In the genomic region with DNA sequence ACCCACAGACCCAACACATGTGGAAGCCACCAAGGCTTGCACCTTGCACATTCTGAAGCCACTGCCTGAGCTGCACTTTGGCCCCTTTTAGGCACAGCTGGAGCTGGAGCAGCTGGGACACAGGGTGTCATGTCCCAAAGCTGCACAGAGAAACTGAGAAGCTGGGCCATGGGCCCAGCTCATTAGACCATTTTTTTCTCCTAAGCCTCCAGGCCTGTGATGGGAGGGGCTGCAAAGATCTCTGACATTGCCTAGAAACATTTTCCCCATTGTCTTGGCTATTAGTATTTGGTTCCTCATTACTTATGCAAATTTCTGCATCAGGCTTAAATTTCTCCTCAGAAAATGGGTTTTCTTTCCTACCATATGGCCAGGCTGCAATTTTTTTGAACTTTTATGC, we compare ENCODE assay signal across 34 cellular contexts.
A peak's percentile ranks its signal among the peaks of the same experiment; 100 is the strongest.
DNase-seq lines count a peak whose midpoint lies in the region; ATAC-seq, FAIRE-seq and TF ChIP-seq lines count a peak whose summit lies in the region.
"Had no signal": no experiment of that assay in that cellular context is flagged by ENCODE, and none has a peak within 500 bp of the region (broad histone marks: within the 10 kb centered on the region; RNA-seq: fewer than 3 reads in every experiment).

No MANE protein-coding gene starts in this region.

- no peak for TF ChIP-seq POLR2A in A549 (IDR thresholded peaks at IDR 0.05; ENCODE audit: low read length)

- TF ChIP-seq EP300 in A549 (IDR thresholded peaks at IDR 0.05) = no peak

- no peaks in the 10 kb centered on the region for H3K9me3 ChIP-seq in A549
- no peaks in the 10 kb centered on the region for H3K9me3 ChIP-seq in HEK293 (ENCODE audit: control insufficient read depth, insufficient read depth, low read depth, low read length)
- peaks cover 46% of the 10 kb centered on the region for H3K9me3 ChIP-seq in endodermal cell (ENCODE audit: control insufficient read depth, low read length)
- H3K9me3 ChIP-seq: BE2C, Caco-2 had no signal

- FAIRE-seq in A549 (lab: Jason Lieb, UNC) = no peak
- FAIRE-seq in GM19239 (lab: Jason Lieb, UNC) = no peak
- FAIRE-seq: A204.1, D721Med had no signal

- TF ChIP-seq RAD21 in A549 (conservative IDR thresholded peaks at IDR 0.05 in 1 of 2, IDR thresholded peaks at IDR 0.05 in 1 of 2) = no peak

- no peaks in the 10 kb centered on the region for H3K4me1 ChIP-seq in A549
- H3K4me1 ChIP-seq in HEK293 (ENCODE audit: control insufficient read depth, insufficient read depth, low read length) = no peaks in the 10 kb centered on the region
- H3K4me1 ChIP-seq in endodermal cell (ENCODE audit: control insufficient read depth, insufficient read depth, low read length) = no peaks in the 10 kb centered on the region
- H3K4me1 ChIP-seq: BE2C; BLaER1; BLaER1 treated with 17β-estradiol and CSF1 and Interleukin-3, amounts not matched to agents 10 nM and 100 nM; Caco-2 had no signal

- DNase-seq in A549 (ENCODE audit: low read depth in 1 of 2, low spot score in 1 of 2) (no peak), endodermal cell (no peak), NCI-H187 treated with DMSO at 0.1 percent for 48 hours (lab: John Stamatoyannopoulos, UW) (no peak), GM19239 (ENCODE audit: insufficient read length, low spot score) (no peak)
- DNase-seq in activated T-cell treated with anti-CD3 and anti-CD28 coated beads, Interleukin-2, amount 50 U/mL, for 4 hours = no peak
- DNase-seq: 8988T; ACHN; AML-193; BE2C; C1 segment of cervical spinal cord; Caco-2; Calu3; CD4-positive, alpha-beta memory T cell; CD4-positive, alpha-beta T cell; CD4-positive, CD25-positive, alpha-beta regulatory T cell; CD8-positive, alpha-beta memory T cell; CD8-positive, alpha-beta T cell; COR-L47; DMS 273 treated with DMSO at 0.1 percent for 48 hours; DMS153; DMS53; DMS79; DMS79 treated with DMSO at 0.1 percent for 48 hours; DND-41; EL had no signal

- H3K27ac ChIP-seq in A549 (no peak overlapping the region), HEK293 (ENCODE audit: extremely low read depth, low read depth, low read length) (no peak overlapping the region), endodermal cell (ENCODE audit: low read depth, low read length) (no peak overlapping the region)
- H3K27ac ChIP-seq: 22Rv1; BLaER1; BLaER1 treated with 17β-estradiol and CSF1 and Interleukin-3, amounts not matched to agents 10 nM and 100 nM; C4-2B had no signal

- H3K27me3 Mint-ChIP-seq in endodermal cell (ENCODE audit: insufficient read depth) = no peaks in the 10 kb centered on the region
- H3K27me3 Mint-ChIP-seq in activated T-cell treated with anti-CD3 and anti-CD28 coated beads, Interleukin-2, amount 50 U/mL, for 4 hours (ENCODE audit: low read depth) = no peaks in the 10 kb centered on the region
- H3K27me3 Mint-ChIP-seq: B cell; CD4-positive, alpha-beta memory T cell; CD4-positive, alpha-beta T cell; CD4-positive, CD25-positive, alpha-beta regulatory T cell; CD8-positive, alpha-beta memory T cell had no signal

- TF ChIP-seq CTCF in A549 (IDR thresholded peaks at IDR 0.05) = no peak
- TF ChIP-seq CTCF in HEK293 (tag by site-specific recombination; IDR thresholded peaks at IDR 0.05) = no peak
- no peak for TF ChIP-seq CTCF in endodermal cell (conservative IDR thresholded peaks at IDR 0.05)

- POLR2A ChIA-PET in A549 (lab: Yijun Ruan, JAX) = no interaction called here
- POLR2A ChIA-PET in HEK293 (lab: Yijun Ruan, JAX) = no interaction called here

- H3K9ac ChIP-seq in endodermal cell (ENCODE audit: extremely low read depth, low read length, poor library complexity, severe bottlenecking) = no peak overlapping the region
- H3K9ac ChIP-seq: BLaER1; BLaER1 treated with 17β-estradiol and CSF1 and Interleukin-3, amounts not matched to agents 10 nM and 100 nM had no signal

- H3K36me3 ChIP-seq in HEK293 (ENCODE audit: control insufficient read depth in 2 of 2, insufficient read depth in 1 of 2, low read length in 2 of 2) (no peaks in the 10 kb centered on the region), endodermal cell (ENCODE audit: control insufficient read depth, insufficient read depth, low read length) (no peaks in the 10 kb centered on the region)
- H3K36me3 ChIP-seq: BE2C; BLaER1; BLaER1 treated with 17β-estradiol and CSF1 and Interleukin-3, amounts not matched to agents 10 nM and 100 nM had no signal

- H3K4me1 Mint-ChIP-seq in endodermal cell = no peaks in the 10 kb centered on the region
- no peaks in the 10 kb centered on the region for H3K4me1 Mint-ChIP-seq in activated T-cell treated with anti-CD3 and anti-CD28 coated beads, Interleukin-2, amount 50 U/mL, for 4 hours (ENCODE audit: low read depth)
- H3K4me1 Mint-ChIP-seq: B cell; CD4-positive, alpha-beta memory T cell; CD4-positive, CD25-positive, alpha-beta regulatory T cell; CD8-positive, alpha-beta memory T cell had no signal

- CTCF ChIA-PET in A549 (lab: Yijun Ruan, JAX) = no interaction called here
- CTCF ChIA-PET in HEK293 (lab: Yijun Ruan, JAX) = no interaction called here

- no peak for ATAC-seq in A549
- no peak for ATAC-seq in activated T-cell treated with anti-CD3 and anti-CD28 coated beads, Interleukin-2, amount 50 U/mL, for 4 hours
- ATAC-seq: CD8-positive, alpha-beta T cell had no signal

- H3K4me2 ChIP-seq in A549 = no peak overlapping the region
- H3K4me2 ChIP-seq: BLaER1; BLaER1 treated with 17β-estradiol and CSF1 and Interleukin-3, amounts not matched to agents 10 nM and 100 nM had no signal

- H3K4me3 ChIP-seq in A549 = no peak overlapping the region
- H3K4me3 ChIP-seq in HEK293 (ENCODE audit: low read depth, low read length) = no peak overlapping the region
- H3K4me3 ChIP-seq in endodermal cell (ENCODE audit: low read length) = peak overlapping the region; percentile 40
- H3K4me3 ChIP-seq: BLaER1; BLaER1 treated with 17β-estradiol and CSF1 and Interleukin-3, amounts not matched to agents 10 nM and 100 nM had no signal

- H3K27me3 ChIP-seq in endodermal cell (ENCODE audit: control insufficient read depth, insufficient read depth, low read length, poor library complexity, severe bottlenecking) = no peaks in the 10 kb centered on the region
- H3K27me3 ChIP-seq: BE2C; BLaER1; BLaER1 treated with 17β-estradiol and CSF1 and Interleukin-3, amounts not matched to agents 10 nM and 100 nM had no signal

- no peak overlapping the region for H3K4me3 Mint-ChIP-seq in endodermal cell
- H3K4me3 Mint-ChIP-seq in activated T-cell treated with anti-CD3 and anti-CD28 coated beads, Interleukin-2, amount 50 U/mL, for 4 hours = no peak overlapping the region
- H3K4me3 Mint-ChIP-seq: B cell; CD14-positive monocyte; CD4-positive, alpha-beta memory T cell; CD4-positive, alpha-beta T cell; CD4-positive, CD25-positive, alpha-beta regulatory T cell; CD8-positive, alpha-beta memory T cell; CD8-positive, alpha-beta T cell had no signal

- H3K27ac Mint-ChIP-seq in endodermal cell = no peak overlapping the region
- H3K27ac Mint-ChIP-seq: B cell; CD4-positive, alpha-beta memory T cell; CD4-positive, alpha-beta T cell; CD4-positive, CD25-positive, alpha-beta regulatory T cell; CD8-positive, alpha-beta T cell had no signal

- peaks cover 32% of the 10 kb centered on the region for H3K9me3 Mint-ChIP-seq in endodermal cell
- H3K9me3 Mint-ChIP-seq in activated T-cell treated with anti-CD3 and anti-CD28 coated beads, Interleukin-2, amount 50 U/mL, for 4 hours = peaks cover 13% of the 10 kb centered on the region

- H3K36me3 Mint-ChIP-seq in endodermal cell (ENCODE audit: low read depth) = peaks cover 6% of the 10 kb centered on the region
- no peaks in the 10 kb centered on the region for H3K36me3 Mint-ChIP-seq in activated T-cell treated with anti-CD3 and anti-CD28 coated beads, Interleukin-2, amount 50 U/mL, for 4 hours (ENCODE audit: insufficient read depth)
- H3K36me3 Mint-ChIP-seq: CD14-positive monocyte; CD4-positive, alpha-beta memory T cell; CD4-positive, CD25-positive, alpha-beta regulatory T cell; CD8-positive, alpha-beta memory T cell; CD8-positive, alpha-beta T cell had no signal

TF ChIP-seq in A549, 52 proteins besides CTCF, POLR2A, EP300 and RAD21:
- peak; percentile 16 for TF ChIP-seq ZFP36 (IDR thresholded peaks at IDR 0.05; ENCODE audit: borderline replicate concordance, partially characterized antibody)
- no peak for TF ChIP-seq PHF8 (IDR thresholded peaks at IDR 0.05; ENCODE audit: borderline replicate concordance, low read depth)
- TF ChIP-seq POLR2AphosphoS2 (conservative IDR thresholded peaks at IDR 0.05; ENCODE audit: low read length) = no peak

TF ChIP-seq in HEK293, 187 proteins besides CTCF, POLR2A, EP300 and RAD21:
- peak; percentile 64 for TF ChIP-seq ZNF585B (tag by site-specific recombination; IDR thresholded peaks at IDR 0.05)
- TF ChIP-seq, protein P1, sequence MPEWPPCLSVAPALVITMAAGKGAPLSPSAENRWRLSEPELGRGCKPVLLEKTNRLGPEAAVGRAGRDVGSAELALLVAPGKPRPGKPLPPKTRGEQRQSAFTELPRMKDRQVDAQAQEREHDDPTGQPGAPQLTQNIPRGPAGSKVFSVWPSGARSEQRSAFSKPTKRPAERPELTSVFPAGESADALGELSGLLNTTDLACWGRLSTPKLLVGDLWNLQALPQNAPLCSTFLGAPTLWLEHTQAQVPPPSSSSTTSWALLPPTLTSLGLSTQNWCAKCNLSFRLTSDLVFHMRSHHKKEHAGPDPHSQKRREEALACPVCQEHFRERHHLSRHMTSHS (tag by site-specific recombination; IDR thresholded peaks at IDR 0.05) = no peak
- TF ChIP-seq SETDB1 (IDR thresholded peaks at IDR 0.05; ENCODE audit: insufficient read length, low read length) = peak; percentile 80
- TF ChIP-seq ZNF544 (tag by site-specific recombination; IDR thresholded peaks at IDR 0.05) = no peak
- no peak for TF ChIP-seq ZNF239 (tag by site-specific recombination; IDR thresholded peaks at IDR 0.05)
